In genomic region chr10:51857326-51857725, GRCh38 we compare ENCODE assay signal across 27 cellular contexts.
"Had no signal": no experiment of that assay in that cellular context is flagged by ENCODE, and none has a peak within 500 bp of the region (broad histone marks: within the 10 kb centered on the region; RNA-seq: fewer than 3 reads in every experiment).

No MANE protein-coding gene starts in this region.

- H3K36me3 ChIP-seq: esophagus squamous epithelium, heart right ventricle, right atrium auricular region, suprapubic skin, tibial artery, upper lobe of right lung had no signal

- ATAC-seq: activated naive CD4-positive, alpha-beta T cell treated with anti-CD3 and anti-CD28 coated beads, Interleukin-2, amount 50 U/mL, for 72 hours; activated T-cell treated with anti-CD3 and anti-CD28 coated beads, Interleukin-2, amount 50 U/mL, for 72 hours; heart right ventricle; left cardiac atrium; left ventricle myocardium superior; mucosa of descending colon; natural killer cell treated with Interleukin-12 subunit alpha and Interleukin-12 subunit beta and Interleukin-15 and Interleukin-18, amount 100 ng/mL, for 72 hours; psoas muscle; upper lobe of right lung had no signal

- H2AFZ ChIP-seq: parathyroid adenoma had no signal

- H3K9ac ChIP-seq: parathyroid adenoma had no signal

- H3K27ac ChIP-seq: epithelial cell of prostate, esophagus squamous epithelium, heart right ventricle, parathyroid adenoma, psoas muscle, right atrium auricular region, suprapubic skin, tibial artery, upper lobe of right lung had no signal

- FAIRE-seq: bronchial epithelial cell, endometrium had no signal

- H3K9me3 ChIP-seq: esophagus squamous epithelium, mucosa of descending colon, suprapubic skin, upper lobe of right lung had no signal

- DNase-seq: activated CD4-positive, alpha-beta T cell treated with anti-CD3 and anti-CD28 coated beads for 4 hours; activated CD4-positive, alpha-beta T cell treated with anti-CD3 and anti-CD28 coated beads, Interleukin-2, amount 50 U/mL, for 4 hours; activated naive CD4-positive, alpha-beta T cell; activated T-cell treated with anti-CD3 and anti-CD28 coated beads for 4 hours; activated T-cell treated with anti-CD3 and anti-CD28 coated beads, Interleukin-2, amount 50 U/mL, for 72 hours; dermis blood vessel endothelial cell; effector CD8-positive, alpha-beta T cell; esophagus squamous epithelium; foreskin melanocyte; heart right ventricle; islet precursor cell; left cardiac atrium; left ventricle myocardium superior; mucosa of descending colon; nucleus accumbens; psoas muscle; stimulated activated naive CD4-positive, alpha-beta T cell; tibial artery; upper lobe of right lung had no signal

- H3K27me3 ChIP-seq: esophagus squamous epithelium, heart right ventricle, right atrium auricular region, suprapubic skin, tibial artery, upper lobe of right lung had no signal

- H3K4me3 ChIP-seq: esophagus squamous epithelium, heart right ventricle, mucosa of descending colon, psoas muscle, right atrium auricular region, suprapubic skin, tibial artery, upper lobe of right lung had no signal
